Comparison of ENCODE assay signal across 1 cellular context in the genomic region with DNA sequence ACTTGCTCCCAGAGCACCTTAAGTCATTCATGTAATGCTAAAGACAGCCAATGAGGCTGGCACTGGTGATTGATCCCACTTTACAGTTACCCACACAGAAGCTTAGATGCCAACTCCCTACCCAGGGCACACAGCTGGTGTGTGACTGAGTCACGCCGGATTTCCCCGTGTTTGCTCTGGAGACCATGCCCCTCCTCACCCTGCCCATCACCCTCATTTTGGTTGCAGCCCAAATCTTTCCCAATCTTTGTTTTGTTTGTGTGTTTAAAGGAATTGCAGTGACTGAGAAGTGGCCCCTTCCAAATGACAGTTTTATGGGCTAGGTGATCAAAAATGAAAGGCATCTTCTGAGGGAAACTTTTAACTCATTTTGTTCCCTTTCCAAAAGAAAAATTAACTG.
TF ChIP-seq lines count a peak whose summit lies in the region.

No MANE protein-coding gene starts in this region.

TF ChIP-seq in GM23338, 12 proteins besides CTCF, POLR2A, EP300 and RAD21 (continued from another document):
- TF ChIP-seq, protein P1, sequence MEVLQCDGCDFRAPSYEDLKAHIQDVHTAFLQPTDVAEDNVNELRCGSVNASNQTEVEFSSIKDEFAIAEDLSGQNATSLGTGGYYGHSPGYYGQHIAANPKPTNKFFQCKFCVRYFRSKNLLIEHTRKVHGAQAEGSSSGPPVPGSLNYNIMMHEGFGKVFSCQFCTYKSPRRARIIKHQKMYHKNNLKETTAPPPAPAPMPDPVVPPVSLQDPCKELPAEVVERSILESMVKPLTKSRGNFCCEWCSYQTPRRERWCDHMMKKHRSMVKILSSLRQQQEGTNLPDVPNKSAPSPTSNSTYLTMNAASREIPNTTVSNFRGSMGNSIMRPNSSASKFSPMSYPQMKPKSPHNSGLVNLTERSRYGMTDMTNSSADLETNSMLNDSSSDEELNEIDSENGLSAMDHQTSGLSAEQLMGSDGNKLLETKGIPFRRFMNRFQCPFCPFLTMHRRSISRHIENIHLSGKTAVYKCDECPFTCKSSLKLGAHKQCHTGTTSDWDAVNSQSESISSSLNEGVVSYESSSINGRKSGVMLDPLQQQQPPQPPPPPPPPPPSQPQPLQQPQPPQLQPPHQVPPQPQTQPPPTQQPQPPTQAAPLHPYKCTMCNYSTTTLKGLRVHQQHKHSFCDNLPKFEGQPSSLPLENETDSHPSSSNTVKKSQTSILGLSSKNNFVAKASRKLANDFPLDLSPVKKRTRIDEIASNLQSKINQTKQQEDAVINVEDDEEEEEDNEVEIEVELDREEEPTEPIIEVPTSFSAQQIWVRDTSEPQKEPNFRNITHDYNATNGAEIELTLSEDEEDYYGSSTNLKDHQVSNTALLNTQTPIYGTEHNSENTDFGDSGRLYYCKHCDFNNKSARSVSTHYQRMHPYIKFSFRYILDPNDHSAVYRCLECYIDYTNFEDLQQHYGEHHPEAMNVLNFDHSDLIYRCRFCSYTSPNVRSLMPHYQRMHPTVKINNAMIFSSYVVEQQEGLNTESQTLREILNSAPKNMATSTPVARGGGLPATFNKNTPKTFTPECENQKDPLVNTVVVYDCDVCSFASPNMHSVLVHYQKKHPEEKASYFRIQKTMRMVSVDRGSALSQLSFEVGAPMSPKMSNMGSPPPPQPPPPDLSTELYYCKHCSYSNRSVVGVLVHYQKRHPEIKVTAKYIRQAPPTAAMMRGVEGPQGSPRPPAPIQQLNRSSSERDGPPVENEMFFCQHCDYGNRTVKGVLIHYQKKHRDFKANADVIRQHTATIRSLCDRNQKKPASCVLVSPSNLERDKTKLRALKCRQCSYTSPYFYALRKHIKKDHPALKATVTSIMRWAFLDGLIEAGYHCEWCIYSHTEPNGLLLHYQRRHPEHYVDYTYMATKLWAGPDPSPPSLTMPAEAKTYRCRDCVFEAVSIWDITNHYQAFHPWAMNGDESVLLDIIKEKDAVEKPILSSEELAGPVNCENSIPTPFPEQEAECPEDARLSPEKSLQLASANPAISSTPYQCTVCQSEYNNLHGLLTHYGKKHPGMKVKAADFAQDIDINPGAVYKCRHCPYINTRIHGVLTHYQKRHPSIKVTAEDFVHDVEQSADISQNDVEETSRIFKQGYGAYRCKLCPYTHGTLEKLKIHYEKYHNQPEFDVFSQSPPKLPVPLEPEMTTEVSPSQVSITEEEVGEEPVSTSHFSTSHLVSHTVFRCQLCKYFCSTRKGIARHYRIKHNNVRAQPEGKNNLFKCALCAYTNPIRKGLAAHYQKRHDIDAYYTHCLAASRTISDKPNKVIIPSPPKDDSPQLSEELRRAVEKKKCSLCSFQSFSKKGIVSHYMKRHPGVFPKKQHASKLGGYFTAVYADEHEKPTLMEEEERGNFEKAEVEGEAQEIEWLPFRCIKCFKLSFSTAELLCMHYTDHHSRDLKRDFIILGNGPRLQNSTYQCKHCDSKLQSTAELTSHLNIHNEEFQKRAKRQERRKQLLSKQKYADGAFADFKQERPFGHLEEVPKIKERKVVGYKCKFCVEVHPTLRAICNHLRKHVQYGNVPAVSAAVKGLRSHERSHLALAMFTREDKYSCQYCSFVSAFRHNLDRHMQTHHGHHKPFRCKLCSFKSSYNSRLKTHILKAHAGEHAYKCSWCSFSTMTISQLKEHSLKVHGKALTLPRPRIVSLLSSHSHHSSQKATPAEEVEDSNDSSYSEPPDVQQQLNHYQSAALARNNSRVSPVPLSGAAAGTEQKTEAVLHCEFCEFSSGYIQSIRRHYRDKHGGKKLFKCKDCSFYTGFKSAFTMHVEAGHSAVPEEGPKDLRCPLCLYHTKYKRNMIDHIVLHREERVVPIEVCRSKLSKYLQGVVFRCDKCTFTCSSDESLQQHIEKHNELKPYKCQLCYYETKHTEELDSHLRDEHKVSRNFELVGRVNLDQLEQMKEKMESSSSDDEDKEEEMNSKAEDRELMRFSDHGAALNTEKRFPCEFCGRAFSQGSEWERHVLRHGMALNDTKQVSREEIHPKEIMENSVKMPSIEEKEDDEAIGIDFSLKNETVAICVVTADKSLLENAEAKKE (CRISPR knock-in tag; IDR thresholded peaks at IDR 0.05): no peak
- TF ChIP-seq, protein P2, sequence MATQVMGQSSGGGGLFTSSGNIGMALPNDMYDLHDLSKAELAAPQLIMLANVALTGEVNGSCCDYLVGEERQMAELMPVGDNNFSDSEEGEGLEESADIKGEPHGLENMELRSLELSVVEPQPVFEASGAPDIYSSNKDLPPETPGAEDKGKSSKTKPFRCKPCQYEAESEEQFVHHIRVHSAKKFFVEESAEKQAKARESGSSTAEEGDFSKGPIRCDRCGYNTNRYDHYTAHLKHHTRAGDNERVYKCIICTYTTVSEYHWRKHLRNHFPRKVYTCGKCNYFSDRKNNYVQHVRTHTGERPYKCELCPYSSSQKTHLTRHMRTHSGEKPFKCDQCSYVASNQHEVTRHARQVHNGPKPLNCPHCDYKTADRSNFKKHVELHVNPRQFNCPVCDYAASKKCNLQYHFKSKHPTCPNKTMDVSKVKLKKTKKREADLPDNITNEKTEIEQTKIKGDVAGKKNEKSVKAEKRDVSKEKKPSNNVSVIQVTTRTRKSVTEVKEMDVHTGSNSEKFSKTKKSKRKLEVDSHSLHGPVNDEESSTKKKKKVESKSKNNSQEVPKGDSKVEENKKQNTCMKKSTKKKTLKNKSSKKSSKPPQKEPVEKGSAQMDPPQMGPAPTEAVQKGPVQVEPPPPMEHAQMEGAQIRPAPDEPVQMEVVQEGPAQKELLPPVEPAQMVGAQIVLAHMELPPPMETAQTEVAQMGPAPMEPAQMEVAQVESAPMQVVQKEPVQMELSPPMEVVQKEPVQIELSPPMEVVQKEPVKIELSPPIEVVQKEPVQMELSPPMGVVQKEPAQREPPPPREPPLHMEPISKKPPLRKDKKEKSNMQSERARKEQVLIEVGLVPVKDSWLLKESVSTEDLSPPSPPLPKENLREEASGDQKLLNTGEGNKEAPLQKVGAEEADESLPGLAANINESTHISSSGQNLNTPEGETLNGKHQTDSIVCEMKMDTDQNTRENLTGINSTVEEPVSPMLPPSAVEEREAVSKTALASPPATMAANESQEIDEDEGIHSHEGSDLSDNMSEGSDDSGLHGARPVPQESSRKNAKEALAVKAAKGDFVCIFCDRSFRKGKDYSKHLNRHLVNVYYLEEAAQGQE (IDR thresholded peaks at IDR 0.05; ENCODE audit: unreplicated experiment): no peak
- no peak for TF ChIP-seq EZH2 (IDR thresholded peaks at IDR 0.05; ENCODE audit: low read depth, unreplicated experiment)
- TF ChIP-seq, protein P3, sequence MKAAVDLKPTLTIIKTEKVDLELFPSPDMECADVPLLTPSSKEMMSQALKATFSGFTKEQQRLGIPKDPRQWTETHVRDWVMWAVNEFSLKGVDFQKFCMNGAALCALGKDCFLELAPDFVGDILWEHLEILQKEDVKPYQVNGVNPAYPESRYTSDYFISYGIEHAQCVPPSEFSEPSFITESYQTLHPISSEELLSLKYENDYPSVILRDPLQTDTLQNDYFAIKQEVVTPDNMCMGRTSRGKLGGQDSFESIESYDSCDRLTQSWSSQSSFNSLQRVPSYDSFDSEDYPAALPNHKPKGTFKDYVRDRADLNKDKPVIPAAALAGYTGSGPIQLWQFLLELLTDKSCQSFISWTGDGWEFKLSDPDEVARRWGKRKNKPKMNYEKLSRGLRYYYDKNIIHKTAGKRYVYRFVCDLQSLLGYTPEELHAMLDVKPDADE (IDR thresholded peaks at IDR 0.05): no peak
- TF ChIP-seq POLR2AphosphoS5 (IDR thresholded peaks at IDR 0.05; ENCODE audit: low read depth): no peak
- TF ChIP-seq EZH2phosphoT487 (IDR thresholded peaks at IDR 0.05; ENCODE audit: unreplicated experiment): no peak
